In genomic region chr1:111553199-111553598, GRCh38 we compare ENCODE assay signal across 15 cellular contexts. TPM values are rescaled to one million over a fixed set of nuclear protein-coding genes. Genes with fewer than 3 reads are reported as not detected.
DNase-seq lines count a peak whose midpoint lies in the region; ATAC-seq, FAIRE-seq and TF ChIP-seq lines count a peak whose summit lies in the region.
"Had no signal": no experiment of that assay in that cellular context is flagged by ENCODE, and none has a peak within 500 bp of the region (broad histone marks: within the 10 kb centered on the region; RNA-seq: fewer than 3 reads in every experiment).

No MANE protein-coding gene starts in this region.

- TF ChIP-seq CTCF in HepG2 (CRISPR knock-in tag; IDR thresholded peaks at IDR 0.05) (no peak), right lobe of liver (IDR thresholded peaks at IDR 0.05) (no peak), GM13977 (IDR thresholded peaks at IDR 0.05; ENCODE audit: extremely low read depth, insufficient read depth, missing control alignments) (no peak), neural progenitor cell (IDR thresholded peaks at IDR 0.05) (no peak)

- H3K27ac ChIP-seq in HepG2 (ENCODE audit: extremely low read length, insufficient read depth, low read length): no peak overlapping the region
- no peak overlapping the region for H3K27ac ChIP-seq in right lobe of liver
- no peak overlapping the region for H3K27ac ChIP-seq in neural progenitor cell

- no peaks in the 10 kb centered on the region for H4K20me1 ChIP-seq in HepG2 (ENCODE audit: insufficient read depth, low read length)
- H4K20me1 ChIP-seq in neural progenitor cell (ENCODE audit: low read depth): no peaks in the 10 kb centered on the region

- no peak overlapping the region for H3K27ac Mint-ChIP-seq in activated CD4-positive, alpha-beta T cell treated with anti-CD3 and anti-CD28 coated beads, Interleukin-2, amount 10 ng/mL, durations not matched to agents 7 days and 5 days
- H3K27ac Mint-ChIP-seq in neural progenitor cell: no peak overlapping the region

- WGBS in HepG2 (ENCODE audit: low lambda C conversion rate): 64% methylated on average over 3 of the region's 3 CpGs
- whole genome bisulfite sequencing in right lobe of liver (ENCODE audit: insufficient coverage, low coverage, low lambda C conversion rate, missing lambda C conversion rate): 89% methylated on average over 3 of the region's 3 CpGs

- BruUV-seq in HepG2 (replicated peaks; lab: Mats Ljungman, UMichigan): no TSS peak

- no peak for DNase-seq in HepG2 (ENCODE audit: low spot score)
- DNase-seq in right lobe of liver: no peak
- DNase-seq in amniotic epithelial cell (ENCODE audit: low read depth): peak; percentile 82
- peak; percentile 73 for DNase-seq in glomerular visceral epithelial cell (ENCODE audit: extremely low spot score)
- DNase-seq in activated CD4-positive, alpha-beta T cell treated with anti-CD3 and anti-CD28 coated beads, Interleukin-2, amount 10 ng/mL, durations not matched to agents 7 days and 5 days: no peak
- DNase-seq in GM13977 (ENCODE audit: low spot score): no peak
- DNase-seq in neural progenitor cell (ENCODE audit: low spot score): no peak
- DNase-seq: activated CD4-positive, alpha-beta T cell treated with anti-CD3 and anti-CD28 coated beads for 1 hour; DMS153; NCI-H2029 had no signal

- H3K36me3 ChIP-seq in HepG2 (replicated peaks in 1 of 2; ENCODE audit: control insufficient read depth in 1 of 2, insufficient read depth in 2 of 2, low read length in 2 of 2) (no peaks in the 10 kb centered on the region), right lobe of liver (no peaks in the 10 kb centered on the region), neural progenitor cell (no peaks in the 10 kb centered on the region)

- H3K9me3 Mint-ChIP-seq in activated CD4-positive, alpha-beta T cell treated with anti-CD3 and anti-CD28 coated beads, Interleukin-2, amount 10 ng/mL, durations not matched to agents 7 days and 5 days: peaks cover 2% of the 10 kb centered on the region
- no peaks in the 10 kb centered on the region for H3K9me3 Mint-ChIP-seq in neural progenitor cell

- no peak overlapping the region for H3K4me3 Mint-ChIP-seq in activated CD4-positive, alpha-beta T cell treated with anti-CD3 and anti-CD28 coated beads, Interleukin-2, amount 10 ng/mL, durations not matched to agents 7 days and 5 days
- H3K4me3 Mint-ChIP-seq in neural progenitor cell: no peak overlapping the region

- ATAC-seq in HepG2 (no peak), right lobe of liver (no peak), GM19452 (IDR thresholded peaks at IDR 0.05; ENCODE audit: unreplicated experiment) (no peak)
- ATAC-seq: GM12878 had no signal

- H3K4me1 Mint-ChIP-seq in activated CD4-positive, alpha-beta T cell treated with anti-CD3 and anti-CD28 coated beads, Interleukin-2, amount 10 ng/mL, durations not matched to agents 7 days and 5 days: peaks cover 9% of the 10 kb centered on the region
- no peaks in the 10 kb centered on the region for H3K4me1 Mint-ChIP-seq in neural progenitor cell

- H3K79me2 ChIP-seq in HepG2 (ENCODE audit: insufficient read depth, low read length): no peaks in the 10 kb centered on the region
- no peaks in the 10 kb centered on the region for H3K79me2 ChIP-seq in neural progenitor cell (ENCODE audit: low read depth)

- no peak for TF ChIP-seq EP300 in HepG2 (IDR thresholded peaks at IDR 0.05; ENCODE audit: low read depth in 2 of 2, low read length in 2 of 2)
- no peak for TF ChIP-seq EP300 in HepG2 (CRISPR knock-in tag; IDR thresholded peaks at IDR 0.05; ENCODE audit: borderline replicate concordance)

- POLR2A ChIA-PET in HepG2 (lab: Yijun Ruan, JAX): interaction anchor here (2.3 kb wide), 1 partner anchor 45 kb away, joined by 7 read pairs; no protein-coding TSS in a partner anchor
- POLR2A ChIA-PET in activated CD4-positive, alpha-beta T cell treated with anti-CD3 and anti-CD28 coated beads, Interleukin-2, amount 10 ng/mL, durations not matched to agents 7 days and 5 days (lab: Charles Lee): no interaction called here

- H3K27me3 Mint-ChIP-seq in activated CD4-positive, alpha-beta T cell treated with anti-CD3 and anti-CD28 coated beads, Interleukin-2, amount 10 ng/mL, durations not matched to agents 7 days and 5 days: peaks cover 10% of the 10 kb centered on the region
- H3K27me3 Mint-ChIP-seq in neural progenitor cell (ENCODE audit: insufficient read depth, low read depth): no peaks in the 10 kb centered on the region

- CTCF ChIA-PET in HepG2 (lab: Yijun Ruan, JAX; ENCODE audit: low intra/inter-chr PET ratio, low total read pairs): no interaction called here
- CTCF ChIA-PET in activated CD4-positive, alpha-beta T cell treated with anti-CD3 and anti-CD28 coated beads, Interleukin-2, amount 10 ng/mL, durations not matched to agents 7 days and 5 days (lab: Charles Lee): interaction anchor here (0.5 to 1.4 kb wide), 2 partner anchors 16 to 99 kb away, joined by 3 to 5 read pairs; no protein-coding TSS in a partner anchor

- in situ Hi-C loops in HepG2 (cut with HindIII; ENCODE audit: extremely low pct_ligation_motif_present, low pct_unique_long_range_greater_than_20kb) (no loop called here), GM13977 (cut with MboI; ENCODE audit: low pct_unique_long_range_greater_than_20kb, low sequenced_read_pairs, unreplicated experiment) (no loop called here)

- H3K4me3 ChIP-seq in HepG2 (replicated peaks in 1 of 3; ENCODE audit: insufficient read depth in 1 of 3, low read depth in 2 of 3, low read length in 3 of 3): no peak overlapping the region
- H3K4me3 ChIP-seq in right lobe of liver: no peak overlapping the region
- no peak overlapping the region for H3K4me3 ChIP-seq in neural progenitor cell
- H3K4me3 ChIP-seq: GM12878 had no signal

- TF ChIP-seq POLR2A in HepG2 (IDR thresholded peaks at IDR 0.05; ENCODE audit: insufficient read depth in 1 of 2, low read depth in 2 of 2, low read length in 2 of 2) (no peak), right lobe of liver (IDR thresholded peaks at IDR 0.05) (no peak)

- H3K4me2 ChIP-seq in HepG2 (ENCODE audit: low read depth, low read length) (no peak overlapping the region), neural progenitor cell (no peak overlapping the region)

- H3K27me3 ChIP-seq in HepG2 (ENCODE audit: control insufficient read depth in 1 of 2, insufficient read depth in 2 of 2, low read length in 2 of 2) (no peaks in the 10 kb centered on the region), right lobe of liver (no peaks in the 10 kb centered on the region), neural progenitor cell (no peaks in the 10 kb centered on the region)

- H3F3A ChIP-seq in neural progenitor cell (ENCODE audit: low read depth): no peaks in the 10 kb centered on the region

- no peak for TF ChIP-seq RAD21 in HepG2 (CRISPR knock-in tag; IDR thresholded peaks at IDR 0.05)

- H3K4me1 ChIP-seq in HepG2 (ENCODE audit: insufficient read depth, low read length) (peaks cover 45% of the 10 kb centered on the region), right lobe of liver (no peaks in the 10 kb centered on the region), neural progenitor cell (no peaks in the 10 kb centered on the region)

- FAIRE-seq in HepG2 (lab: Jason Lieb, UNC): peak; percentile 36
- FAIRE-seq: A204.1, endothelial cell of umbilical vein, H1 had no signal

- intact Hi-C loops in HepG2 (cut with micrococcal nuclease; ENCODE audit: unreplicated experiment) (no loop called here), right lobe of liver (cut with DNase I) (no loop called here)

- H3K9ac ChIP-seq in HepG2 (ENCODE audit: insufficient read depth, low read depth, low read length) (no peak overlapping the region), neural progenitor cell (no peak overlapping the region)

- H3K9me3 ChIP-seq in HepG2 (ENCODE audit: low read length) (no peaks in the 10 kb centered on the region), right lobe of liver (no peaks in the 10 kb centered on the region), neural progenitor cell (ENCODE audit: low read depth) (no peaks in the 10 kb centered on the region)

- H2AFZ ChIP-seq in HepG2 (ENCODE audit: low read length) (peak overlapping the region; percentile 58), neural progenitor cell (replicated peaks) (no peak overlapping the region)

- H3K36me3 Mint-ChIP-seq in activated CD4-positive, alpha-beta T cell treated with anti-CD3 and anti-CD28 coated beads, Interleukin-2, amount 10 ng/mL, durations not matched to agents 7 days and 5 days (ENCODE audit: low read depth): peaks cover 4% of the 10 kb centered on the region
- H3K36me3 Mint-ChIP-seq in neural progenitor cell: no peaks in the 10 kb centered on the region

RNA-seq across cellular contexts. Expression of gene ADORA3, which starts 49.8 kb away (rescaled TPM):
- total RNA-seq in HepG2 (2016; rRNA removed; fragmentation: Illumina TruSeq; extraction: Trizol): not detected in 2 replicates
- total RNA-seq in HepG2 (2016; cell fraction: cytosol; rRNA removed; fragmentation: Illumina TruSeq; extraction: Trizol; ENCODE audit: low read depth): not detected in 2 replicates
- total RNA-seq in HepG2 (2016; cell fraction: insoluble cytoplasmic fraction; rRNA removed; fragmentation: Illumina TruSeq; extraction: Trizol): not detected in 2 replicates
- not detected in 2 replicates for total RNA-seq in HepG2 (2016; cell fraction: membrane; rRNA removed; fragmentation: Illumina TruSeq; extraction: Trizol)
- total RNA-seq in HepG2 (2016; cell fraction: nucleus; rRNA removed; fragmentation: Illumina TruSeq; extraction: Trizol): not detected in 2 replicates
- 0.09 TPM in 1 of 2 replicates, not detected in the other for polyA plus RNA-seq in HepG2 (2011; rRNA removed)
- polyA plus RNA-seq in HepG2 (2011; cell fraction: cytosol; rRNA removed): 0.04 TPM in 1 of 2 replicates, not detected in the other
- polyA plus RNA-seq in HepG2 (2011; cell fraction: nucleus; rRNA removed): not detected in 2 replicates
- not detected in 2 replicates for polyA plus RNA-seq in HepG2 (2012)
- not detected in 2 replicates for polyA plus RNA-seq in HepG2 (2016; cell fraction: cytosol; fragmentation: Illumina TruSeq; extraction: Trizol; ENCODE audit: low read depth)
- not detected in 2 replicates for polyA plus RNA-seq in HepG2 (2016; cell fraction: insoluble cytoplasmic fraction; fragmentation: Illumina TruSeq; extraction: Trizol; ENCODE audit: low read depth)
- not detected in 2 replicates for polyA plus RNA-seq in HepG2 (2016; cell fraction: membrane; fragmentation: Illumina TruSeq; extraction: Trizol; ENCODE audit: low read depth)
- not detected in 2 replicates for polyA plus RNA-seq in HepG2 (2016; cell fraction: nucleus; fragmentation: Illumina TruSeq; extraction: Trizol; ENCODE audit: insufficient read depth, low read depth)
- 0.44 TPM in 1 of 2 replicates, not detected in the other for polyA minus RNA-seq in HepG2 (2011; rRNA and poly(A)+ RNA removed; ENCODE audit: low replicate concordance)
- not detected in 2 replicates for polyA minus RNA-seq in HepG2 (2011; cell fraction: cytosol; rRNA and poly(A)+ RNA removed)
- polyA minus RNA-seq in HepG2 (2011; cell fraction: nucleus; rRNA and poly(A)+ RNA removed): not detected in 2 replicates
- 1 to 10 TPM; 2.7 to 6.3 (median 3.9) TPM for total RNA-seq in right lobe of liver
- total RNA-seq in activated CD4-positive, alpha-beta T cell treated with anti-CD3 and anti-CD28 coated beads, Interleukin-2, amount 10 ng/mL, durations not matched to agents 7 days and 5 days: under 1 TPM; 0.15 TPM
- not detected in 2 replicates for total RNA-seq in neural progenitor cell (ENCODE audit: low replicate concordance)
- total RNA-seq: H1 had no signal
- polyA plus RNA-seq: endothelial cell of umbilical vein had no signal

RNA-seq across cellular contexts. Expression of gene TMIGD3, which starts 49.8 kb away (rescaled TPM):
- not detected in 2 replicates for total RNA-seq in HepG2 (2016; rRNA removed; fragmentation: Illumina TruSeq; extraction: Trizol)
- not detected in 2 replicates for total RNA-seq in HepG2 (2016; cell fraction: cytosol; rRNA removed; fragmentation: Illumina TruSeq; extraction: Trizol; ENCODE audit: low read depth)
- not detected in 2 replicates for total RNA-seq in HepG2 (2016; cell fraction: insoluble cytoplasmic fraction; rRNA removed; fragmentation: Illumina TruSeq; extraction: Trizol)
- not detected in 2 replicates for total RNA-seq in HepG2 (2016; cell fraction: membrane; rRNA removed; fragmentation: Illumina TruSeq; extraction: Trizol)
- total RNA-seq in HepG2 (2016; cell fraction: nucleus; rRNA removed; fragmentation: Illumina TruSeq; extraction: Trizol): not detected in 2 replicates
- polyA plus RNA-seq in HepG2 (2011; rRNA removed): not detected in 2 replicates
- 0.13 TPM in 1 of 2 replicates, not detected in the other for polyA plus RNA-seq in HepG2 (2011; cell fraction: cytosol; rRNA removed)
- not detected in 2 replicates for polyA plus RNA-seq in HepG2 (2011; cell fraction: nucleus; rRNA removed)
- not detected in 2 replicates for polyA plus RNA-seq in HepG2 (2012)
- polyA plus RNA-seq in HepG2 (2016; cell fraction: cytosol; fragmentation: Illumina TruSeq; extraction: Trizol; ENCODE audit: low read depth): not detected in 2 replicates
- polyA plus RNA-seq in HepG2 (2016; cell fraction: insoluble cytoplasmic fraction; fragmentation: Illumina TruSeq; extraction: Trizol; ENCODE audit: low read depth): not detected in 2 replicates
- polyA plus RNA-seq in HepG2 (2016; cell fraction: membrane; fragmentation: Illumina TruSeq; extraction: Trizol; ENCODE audit: low read depth): not detected in 2 replicates
- polyA plus RNA-seq in HepG2 (2016; cell fraction: nucleus; fragmentation: Illumina TruSeq; extraction: Trizol; ENCODE audit: insufficient read depth, low read depth): not detected in 2 replicates
- not detected in 2 replicates for polyA minus RNA-seq in HepG2 (2011; rRNA and poly(A)+ RNA removed; ENCODE audit: low replicate concordance)
- not detected in 2 replicates for polyA minus RNA-seq in HepG2 (2011; cell fraction: cytosol; rRNA and poly(A)+ RNA removed)
- polyA minus RNA-seq in HepG2 (2011; cell fraction: nucleus; rRNA and poly(A)+ RNA removed): not detected in 2 replicates
- 1 to 10 TPM; 2.4 to 9.7 (median 5.8) TPM for total RNA-seq in right lobe of liver
- not detected for total RNA-seq in activated CD4-positive, alpha-beta T cell treated with anti-CD3 and anti-CD28 coated beads, Interleukin-2, amount 10 ng/mL, durations not matched to agents 7 days and 5 days
- not detected in 2 replicates for total RNA-seq in neural progenitor cell (ENCODE audit: low replicate concordance)
- total RNA-seq: H1 had no signal
- polyA plus RNA-seq: GM12878, H1 had no signal

Comparison
In these comparisons a context has a peak if more than half of its experiments do, and no peak if none do; other contexts are left out.
1. DNase-seq: peak in amniotic epithelial cell (single experiment) and glomerular visceral epithelial cell (single experiment); none in HepG2 (single experiment), right lobe of liver (0 of 3), activated CD4-positive, alpha-beta T cell treated with anti-CD3 and anti-CD28 coated beads, Interleukin-2, amount 10 ng/mL, durations not matched to agents 7 days and 5 days (single experiment), GM13977 (single experiment) and neural progenitor cell (single experiment).